ENCODE assay signal across 8 cellular contexts in the genomic region with DNA sequence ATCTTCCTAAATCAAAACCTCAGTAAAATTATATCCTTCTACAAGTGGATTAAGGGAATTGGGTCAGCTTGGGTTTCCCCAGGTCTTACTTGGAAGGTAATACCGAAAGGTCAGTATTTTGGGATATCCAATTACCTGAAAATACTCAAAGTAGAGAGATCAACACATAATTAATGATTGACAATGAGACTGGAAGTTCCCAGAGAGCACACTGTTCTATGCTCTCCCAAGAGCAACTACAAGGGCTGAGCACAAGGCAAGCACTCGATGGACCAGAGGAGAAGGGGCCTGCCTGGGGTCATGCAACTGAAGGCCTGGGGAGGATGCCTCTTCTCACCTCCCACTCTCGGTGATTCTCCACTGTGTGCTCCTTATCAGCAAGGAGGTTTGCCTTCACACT.
"Had no signal": no experiment of that assay in that cellular context is flagged by ENCODE, and none has a peak within 500 bp of the region (broad histone marks: within the 10 kb centered on the region; RNA-seq: fewer than 3 reads in every experiment).

No MANE protein-coding gene starts in this region.

- H3K9me3 Mint-ChIP-seq: HFFc6, IgD-negative memory B cell had no signal

- H3K4me3 ChIP-seq: GM23248, HAP-1 had no signal

- H3K27ac Mint-ChIP-seq: HFFc6, IgD-negative memory B cell had no signal

- H3K4me1 Mint-ChIP-seq: IgD-negative memory B cell had no signal

- H3K36me3 ChIP-seq: HAP-1 had no signal

- DNase-seq: GM23248, GOT3, H7, HFFc6 had no signal

- H3K9me3 ChIP-seq: HAP-1 had no signal

- H3K27me3 Mint-ChIP-seq: IgD-negative memory B cell had no signal

- H3K4me1 ChIP-seq: HAP-1 had no signal

- ATAC-seq: HCT116 had no signal

- H3K4me3 Mint-ChIP-seq: HFFc6, IgD-negative memory B cell had no signal

- H3K36me3 Mint-ChIP-seq: IgD-negative memory B cell had no signal

- H3K27ac ChIP-seq: GM23248, HL-60 had no signal
